ENCODE assay signal across 22 cellular contexts in the genomic region with DNA sequence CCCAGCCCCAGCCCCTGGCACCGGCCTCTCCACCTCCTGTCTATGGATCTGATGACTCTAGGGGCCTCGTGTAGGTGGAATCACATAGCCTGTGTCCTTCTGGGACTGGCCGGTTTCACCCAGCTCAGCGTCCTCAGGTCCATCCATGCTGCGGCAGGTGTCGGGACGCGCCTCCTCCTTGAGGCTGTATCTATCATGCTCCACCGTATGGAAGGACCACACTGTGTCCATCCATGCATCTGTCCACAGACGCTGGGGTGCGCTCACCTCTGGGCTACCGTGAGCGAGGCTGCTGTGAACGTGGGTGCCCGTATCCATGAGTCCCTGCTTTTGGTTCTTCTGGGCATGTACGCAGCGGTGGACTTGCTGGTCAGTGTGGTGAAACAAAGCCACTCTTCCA.
DNase-seq lines count a peak whose midpoint lies in the region; FAIRE-seq and TF ChIP-seq lines count a peak whose summit lies in the region.
"Had no signal": no experiment of that assay in that cellular context is flagged by ENCODE, and none has a peak within 500 bp of the region (broad histone marks: within the 10 kb centered on the region; RNA-seq: fewer than 3 reads in every experiment).

No MANE protein-coding gene starts in this region.

- H3K36me3 ChIP-seq in spleen (peaks cover 0 to 39% (median 0%) of the 10 kb centered on the region in 6 donors), sigmoid colon (no peaks in the 10 kb centered on the region)
- H3K36me3 ChIP-seq: cardiac muscle cell, HAP-1, SJSA1 had no signal

- H3K9me3 ChIP-seq in spleen: no peaks in the 10 kb centered on the region
- H3K9me3 ChIP-seq in sigmoid colon: no peaks in the 10 kb centered on the region
- H3K9me3 ChIP-seq: HAP-1, SJSA1, stomach, tibial nerve had no signal

- peak overlapping the region in 3 of 8 donors; percentile 21 to 68 (median 61) for H3K27ac ChIP-seq in spleen
- H3K27ac ChIP-seq in sigmoid colon: no peak overlapping the region
- H3K27ac ChIP-seq: C4-2B, cardiac muscle cell, SJSA1, stomach, tibial nerve had no signal

- H3K36me3 Mint-ChIP-seq in activated naive CD4-positive, alpha-beta T cell treated with anti-CD3 and anti-CD28 coated beads, Interleukin-2, amount 10 ng/mL, durations not matched to agents 7 days and 5 days: peaks cover under 1% of the 10 kb centered on the region
- peaks cover 1% of the 10 kb centered on the region for H3K36me3 Mint-ChIP-seq in activated naive CD4-positive, alpha-beta T cell treated with anti-CD3 and anti-CD28 coated beads for 36 hours (ENCODE audit: low read depth)
- H3K36me3 Mint-ChIP-seq in glutamatergic neuron (ENCODE audit: unreplicated experiment): no peaks in the 10 kb centered on the region

- CTCF ChIA-PET in activated naive CD4-positive, alpha-beta T cell treated with anti-CD3 and anti-CD28 coated beads, Interleukin-2, amount 10 ng/mL, durations not matched to agents 7 days and 5 days (lab: Charles Lee): no interaction called here
- CTCF ChIA-PET in activated naive CD4-positive, alpha-beta T cell treated with anti-CD3 and anti-CD28 coated beads for 36 hours (lab: Charles Lee): no interaction called here

- H3K4me3 ChIP-seq in spleen (no peak overlapping the region), sigmoid colon (no peak overlapping the region)
- H3K4me3 ChIP-seq: cardiac muscle cell, dorsolateral prefrontal cortex, HAP-1, SJSA1, stomach, tibial nerve had no signal

- H3K4me1 Mint-ChIP-seq in activated naive CD4-positive, alpha-beta T cell treated with anti-CD3 and anti-CD28 coated beads, Interleukin-2, amount 10 ng/mL, durations not matched to agents 7 days and 5 days: peaks cover 12% of the 10 kb centered on the region
- peaks cover 11% of the 10 kb centered on the region for H3K4me1 Mint-ChIP-seq in activated naive CD4-positive, alpha-beta T cell treated with anti-CD3 and anti-CD28 coated beads for 36 hours (ENCODE audit: low read depth)
- H3K4me1 Mint-ChIP-seq in glutamatergic neuron (ENCODE audit: low read depth, unreplicated experiment): peaks cover 14% of the 10 kb centered on the region

- H3K27ac Mint-ChIP-seq in activated naive CD4-positive, alpha-beta T cell treated with anti-CD3 and anti-CD28 coated beads, Interleukin-2, amount 10 ng/mL, durations not matched to agents 7 days and 5 days: peak overlapping the region; percentile 50
- H3K27ac Mint-ChIP-seq in activated naive CD4-positive, alpha-beta T cell treated with anti-CD3 and anti-CD28 coated beads for 36 hours: no peak overlapping the region
- H3K27ac Mint-ChIP-seq in glutamatergic neuron (ENCODE audit: unreplicated experiment): peak overlapping the region; percentile 12
- H3K27ac Mint-ChIP-seq: T-helper 1 cell treated with Interleukin-12 subunit alpha and Interleukin-12 subunit beta and Interleukin-4 antibody, amounts not matched to agents 30 μg/mL and 1 μg/mL, for 36 hours had no signal

- no peaks in the 10 kb centered on the region for H3K27me3 Mint-ChIP-seq in activated naive CD4-positive, alpha-beta T cell treated with anti-CD3 and anti-CD28 coated beads, Interleukin-2, amount 10 ng/mL, durations not matched to agents 7 days and 5 days
- H3K27me3 Mint-ChIP-seq in activated naive CD4-positive, alpha-beta T cell treated with anti-CD3 and anti-CD28 coated beads for 36 hours (ENCODE audit: low read depth): no peaks in the 10 kb centered on the region
- peaks cover 13% of the 10 kb centered on the region for H3K27me3 Mint-ChIP-seq in glutamatergic neuron (ENCODE audit: unreplicated experiment)

- no peak for TF ChIP-seq CTCF in glutamatergic neuron (IDR thresholded peaks at IDR 0.05; ENCODE audit: partially characterized antibody, unreplicated experiment)
- TF ChIP-seq CTCF in spleen (IDR thresholded peaks at IDR 0.05 in 8 of 11, conservative IDR thresholded peaks at IDR 0.05 in 3 of 11): no peak
- TF ChIP-seq CTCF in sigmoid colon (IDR thresholded peaks at IDR 0.05): no peak

- WGBS in spleen, 5 donors: 89 to 92% (median 91%) methylated on average over 17 of the region's 17 CpGs
- 91 to 92% methylated on average over 17 of the region's 17 CpGs for WGBS in sigmoid colon, 2 donors

- intact Hi-C loops in activated naive CD4-positive, alpha-beta T cell treated with anti-CD3 and anti-CD28 coated beads for 36 hours (cut with micrococcal nuclease): no loop called here
- intact Hi-C loops in spleen (cut with DNase I; ENCODE audit: low total_unique reads) (no loop called here), sigmoid colon (cut with DNase I) (no loop called here)

- TF ChIP-seq POLR2A in H54 (IDR thresholded peaks at IDR 0.05; ENCODE audit: low read depth, low read length): 0 out of 2 replicates have a peak, but pooled peaks have one; percentile 5
- TF ChIP-seq POLR2A in spleen (IDR thresholded peaks at IDR 0.05): no peak
- no peak for TF ChIP-seq POLR2A in sigmoid colon (IDR thresholded peaks at IDR 0.05)

- H3K4me1 ChIP-seq in spleen (peaks cover 0 to 56% (median 35%) of the 10 kb centered on the region in 6 donors), sigmoid colon (peaks cover 0 to 12% (median 0%) of the 10 kb centered on the region in 4 donors)
- H3K4me1 ChIP-seq: HAP-1, SJSA1, tibial nerve had no signal

- H3K4me3 Mint-ChIP-seq in activated naive CD4-positive, alpha-beta T cell treated with anti-CD3 and anti-CD28 coated beads, Interleukin-2, amount 10 ng/mL, durations not matched to agents 7 days and 5 days: no peak overlapping the region
- H3K4me3 Mint-ChIP-seq in activated naive CD4-positive, alpha-beta T cell treated with anti-CD3 and anti-CD28 coated beads for 36 hours: no peak overlapping the region
- H3K4me3 Mint-ChIP-seq in glutamatergic neuron (ENCODE audit: unreplicated experiment): no peak overlapping the region
- H3K4me3 Mint-ChIP-seq: T-helper 1 cell treated with Interleukin-12 subunit alpha and Interleukin-12 subunit beta and Interleukin-4 antibody, amounts not matched to agents 30 μg/mL and 1 μg/mL, for 36 hours had no signal

- no peak for TF ChIP-seq EP300 in sigmoid colon (IDR thresholded peaks at IDR 0.05)

- no peak for FAIRE-seq in H54 (lab: Jason Lieb, UNC)
- FAIRE-seq: G401.6 had no signal

- H3K9me3 Mint-ChIP-seq in activated naive CD4-positive, alpha-beta T cell treated with anti-CD3 and anti-CD28 coated beads, Interleukin-2, amount 10 ng/mL, durations not matched to agents 7 days and 5 days: no peaks in the 10 kb centered on the region
- H3K9me3 Mint-ChIP-seq in activated naive CD4-positive, alpha-beta T cell treated with anti-CD3 and anti-CD28 coated beads for 36 hours: no peaks in the 10 kb centered on the region
- H3K9me3 Mint-ChIP-seq in glutamatergic neuron (ENCODE audit: unreplicated experiment): peaks cover 6% of the 10 kb centered on the region
- H3K9me3 Mint-ChIP-seq: T-helper 1 cell treated with Interleukin-12 subunit alpha and Interleukin-12 subunit beta and Interleukin-4 antibody, amounts not matched to agents 30 μg/mL and 1 μg/mL, for 36 hours had no signal

- H3K27me3 ChIP-seq in spleen (replicated peaks in 1 of 7) (no peaks in the 10 kb centered on the region), sigmoid colon (no peaks in the 10 kb centered on the region)
- H3K27me3 ChIP-seq: cardiac muscle cell, dorsolateral prefrontal cortex, SJSA1, stomach, tibial nerve had no signal

- no peak for DNase-seq in activated naive CD4-positive, alpha-beta T cell treated with anti-CD3 and anti-CD28 coated beads, Interleukin-2, amount 10 ng/mL, durations not matched to agents 7 days and 5 days
- DNase-seq in activated naive CD4-positive, alpha-beta T cell treated with anti-CD3 and anti-CD28 coated beads for 36 hours: no peak
- DNase-seq in H54 (ENCODE audit: insufficient read length, low spot score) (no peak), glutamatergic neuron (no peak), spleen (peak; percentile 64), NCI-H2227 treated with DMSO at 0.1 percent for 48 hours (lab: John Stamatoyannopoulos, UW) (no peak), sigmoid colon (no peak), DMS153 treated with DMSO at 0.1 percent for 48 hours (lab: John Stamatoyannopoulos, UW; ENCODE audit: unreplicated experiment) (no peak)
- DNase-seq: activated CD4-positive, alpha-beta T cell treated with anti-CD3 and anti-CD28 coated beads, Interleukin-2, amount 50 U/mL, for 48 hours; NCI-H1105; nucleus accumbens; stimulated activated CD4-positive, alpha-beta T cell treated with anti-CD3 and anti-CD28 coated beads, Interleukin-12 subunit alpha, Interleukin-12 subunit beta, amount 100 ng/mL, for 4 hours; stimulated activated CD4-positive, alpha-beta T cell treated with anti-CD3 and anti-CD28 coated beads, Interleukin-4, amount 100 ng/mL, for 4 hours; stomach had no signal
